8 cellular contexts compared by ENCODE assay signal in the genomic region with DNA sequence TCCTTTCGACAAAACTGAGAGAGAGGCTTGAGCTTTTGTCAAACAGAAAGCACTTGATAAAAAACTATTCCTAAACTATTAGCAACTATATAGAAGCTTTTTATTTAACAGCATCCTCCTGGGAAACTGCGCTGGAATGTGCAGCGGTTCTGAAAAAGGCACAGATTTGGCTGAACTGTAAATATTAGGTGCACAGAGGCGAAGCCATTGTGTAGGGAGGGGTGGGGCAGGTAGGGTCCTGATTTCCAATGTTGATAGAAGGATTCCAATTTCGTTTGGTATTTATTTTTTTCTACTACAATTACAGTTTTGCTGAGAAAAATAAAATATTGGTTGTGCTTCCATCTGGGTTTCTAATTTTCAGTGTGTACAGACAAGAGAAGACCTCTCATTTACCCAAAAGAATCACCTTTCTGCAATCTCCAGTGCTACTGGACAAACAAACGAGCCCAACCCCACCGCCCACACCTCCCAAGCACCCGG. TPM values are rescaled to one million over a fixed set of nuclear protein-coding genes. Genes with fewer than 3 reads are reported as not detected.
DNase-seq lines count a peak whose midpoint lies in the region; ATAC-seq and TF ChIP-seq lines count a peak whose summit lies in the region.

No MANE protein-coding gene starts in this region.

- 51 to 60% (median 59%) methylated on average over 7 to 8 of the region's 8 CpGs for whole genome bisulfite sequencing in spleen, 5 donors

- TF ChIP-seq CTCF in HEK293 (tag by site-specific recombination; IDR thresholded peaks at IDR 0.05) (no peak), spleen (IDR thresholded peaks at IDR 0.05 in 8 of 11, conservative IDR thresholded peaks at IDR 0.05 in 3 of 11) (no peak), GM20000 (IDR thresholded peaks at IDR 0.05; ENCODE audit: extremely low read depth, missing control alignments) (no peak)

- peak overlapping the region; percentile 70 for H3K4me3 Mint-ChIP-seq in activated CD8-positive, alpha-beta T cell treated with anti-CD3 and anti-CD28 coated beads, Interleukin-2, amount 10 ng/mL, durations not matched to agents 7 days and 5 days

- CTCF ChIA-PET in HEK293 (lab: Yijun Ruan, JAX) = interaction anchor here (1.1 to 2.2 kb wide), 3 partner anchors 10 to 86 kb away, joined by 4 to 8 read pairs (median 5); no protein-coding TSS in a partner anchor
- CTCF ChIA-PET in activated CD8-positive, alpha-beta T cell treated with anti-CD3 and anti-CD28 coated beads, Interleukin-2, amount 10 ng/mL, durations not matched to agents 7 days and 5 days (lab: Charles Lee) = interaction anchor here (1.6 kb wide), 1 partner anchor 11 kb away, joined by 3 read pairs; no protein-coding TSS in a partner anchor

- no peak for TF ChIP-seq POLR2A in spleen (IDR thresholded peaks at IDR 0.05)

- H3K27ac Mint-ChIP-seq in activated CD8-positive, alpha-beta T cell treated with anti-CD3 and anti-CD28 coated beads, Interleukin-2, amount 10 ng/mL, durations not matched to agents 7 days and 5 days = no peak overlapping the region

- H3K4me3 ChIP-seq in HEK293 (ENCODE audit: low read depth, low read length) (peak overlapping the region; percentile 77), iPS-11a (ENCODE audit: low read depth, low read length) (peak overlapping the region; percentile 82), spleen (peak overlapping the region in 6 of 8 donors; percentile 45 to 84 (median 62))

- peaks cover 0 to 50% (median 20%) of the 10 kb centered on the region in 7 donors for H3K27me3 ChIP-seq in spleen (replicated peaks in 1 of 7)

- H3K27me3 Mint-ChIP-seq in activated CD8-positive, alpha-beta T cell treated with anti-CD3 and anti-CD28 coated beads, Interleukin-2, amount 10 ng/mL, durations not matched to agents 7 days and 5 days (ENCODE audit: low read depth) = peaks cover 55% of the 10 kb centered on the region

- H3K4me1 ChIP-seq in HEK293 (ENCODE audit: control insufficient read depth, insufficient read depth, low read length) (peaks cover 4% of the 10 kb centered on the region), spleen (peaks cover 0 to 21% (median 13%) of the 10 kb centered on the region in 6 donors)

- H3K36me3 ChIP-seq in HEK293 (ENCODE audit: control insufficient read depth in 2 of 2, insufficient read depth in 1 of 2, low read length in 2 of 2) = no peaks in the 10 kb centered on the region
- no peaks in the 10 kb centered on the region for H3K36me3 ChIP-seq in spleen

- intact Hi-C loops in spleen (cut with DNase I; ENCODE audit: low total_unique reads) = no loop called here

- ATAC-seq in activated CD8-positive, alpha-beta T cell treated with anti-CD3 and anti-CD28 coated beads, Interleukin-2, amount 10 ng/mL, durations not matched to agents 7 days and 5 days = no peak
- ATAC-seq in GM21367 (IDR thresholded peaks at IDR 0.05; ENCODE audit: unreplicated experiment) = no peak
- no peak for ATAC-seq in HG03460 (IDR thresholded peaks at IDR 0.05; ENCODE audit: unreplicated experiment)

- DNase-seq in activated CD8-positive, alpha-beta T cell treated with anti-CD3 and anti-CD28 coated beads, Interleukin-2, amount 10 ng/mL, durations not matched to agents 7 days and 5 days = no peak
- DNase-seq in spleen (no peak), GM20000 (ENCODE audit: low spot score) (no peak), NCI-H82 (lab: John Stamatoyannopoulos, UW) (no peak)

- H3K9me3 ChIP-seq in HEK293 (ENCODE audit: control insufficient read depth, insufficient read depth, low read depth, low read length) = no peaks in the 10 kb centered on the region
- H3K9me3 ChIP-seq in spleen = no peaks in the 10 kb centered on the region

- H3K9me3 Mint-ChIP-seq in activated CD8-positive, alpha-beta T cell treated with anti-CD3 and anti-CD28 coated beads, Interleukin-2, amount 10 ng/mL, durations not matched to agents 7 days and 5 days (ENCODE audit: insufficient read depth) = no peaks in the 10 kb centered on the region

- POLR2A ChIA-PET in HEK293 (lab: Yijun Ruan, JAX) = interaction anchor here (0.6 to 2.2 kb wide), 19 partner anchors 8 to 552 kb away, joined by 3 to 15 read pairs (median 4); a partner anchor contains a TSS
- POLR2A ChIA-PET in activated CD8-positive, alpha-beta T cell treated with anti-CD3 and anti-CD28 coated beads, Interleukin-2, amount 10 ng/mL, durations not matched to agents 7 days and 5 days (lab: Charles Lee) = no interaction called here

- H3K27ac ChIP-seq in HEK293 (ENCODE audit: extremely low read depth, low read depth, low read length) (no peak overlapping the region; the same call in 1 of the 2 replicates), spleen (no peak overlapping the region)

- H3K36me3 Mint-ChIP-seq in activated CD8-positive, alpha-beta T cell treated with anti-CD3 and anti-CD28 coated beads, Interleukin-2, amount 10 ng/mL, durations not matched to agents 7 days and 5 days (ENCODE audit: low read depth) = no peaks in the 10 kb centered on the region

- peaks cover 8% of the 10 kb centered on the region for H3K4me1 Mint-ChIP-seq in activated CD8-positive, alpha-beta T cell treated with anti-CD3 and anti-CD28 coated beads, Interleukin-2, amount 10 ng/mL, durations not matched to agents 7 days and 5 days (ENCODE audit: low read depth)

TF ChIP-seq in HEK293, 187 proteins besides CTCF, POLR2A, EP300 and RAD21:
- TF ChIP-seq, protein P1, sequence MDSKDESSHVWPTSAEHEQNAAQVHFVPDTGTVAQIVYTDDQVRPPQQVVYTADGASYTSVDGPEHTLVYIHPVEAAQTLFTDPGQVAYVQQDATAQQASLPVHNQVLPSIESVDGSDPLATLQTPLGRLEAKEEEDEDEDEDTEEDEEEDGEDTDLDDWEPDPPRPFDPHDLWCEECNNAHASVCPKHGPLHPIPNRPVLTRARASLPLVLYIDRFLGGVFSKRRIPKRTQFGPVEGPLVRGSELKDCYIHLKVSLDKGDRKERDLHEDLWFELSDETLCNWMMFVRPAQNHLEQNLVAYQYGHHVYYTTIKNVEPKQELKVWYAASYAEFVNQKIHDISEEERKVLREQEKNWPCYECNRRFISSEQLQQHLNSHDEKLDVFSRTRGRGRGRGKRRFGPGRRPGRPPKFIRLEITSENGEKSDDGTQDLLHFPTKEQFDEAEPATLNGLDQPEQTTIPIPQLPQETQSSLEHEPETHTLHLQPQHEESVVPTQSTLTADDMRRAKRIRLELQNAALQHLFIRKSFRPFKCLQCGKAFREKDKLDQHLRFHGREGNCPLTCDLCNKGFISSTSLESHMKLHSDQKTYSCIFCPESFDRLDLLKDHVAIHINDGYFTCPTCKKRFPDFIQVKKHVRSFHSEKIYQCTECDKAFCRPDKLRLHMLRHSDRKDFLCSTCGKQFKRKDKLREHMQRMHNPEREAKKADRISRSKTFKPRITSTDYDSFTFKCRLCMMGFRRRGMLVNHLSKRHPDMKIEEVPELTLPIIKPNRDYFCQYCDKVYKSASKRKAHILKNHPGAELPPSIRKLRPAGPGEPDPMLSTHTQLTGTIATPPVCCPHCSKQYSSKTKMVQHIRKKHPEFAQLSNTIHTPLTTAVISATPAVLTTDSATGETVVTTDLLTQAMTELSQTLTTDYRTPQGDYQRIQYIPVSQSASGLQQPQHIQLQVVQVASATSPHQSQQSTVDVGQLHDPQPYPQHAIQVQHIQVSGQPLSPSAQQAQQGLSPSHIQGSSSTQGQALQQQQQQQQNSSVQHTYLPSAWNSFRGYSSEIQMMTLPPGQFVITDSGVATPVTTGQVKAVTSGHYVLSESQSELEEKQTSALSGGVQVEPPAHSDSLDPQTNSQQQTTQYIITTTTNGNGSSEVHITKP (tag by site-specific recombination; IDR thresholded peaks at IDR 0.05) = peak; percentile 77
- TF ChIP-seq ZNF274 (IDR thresholded peaks at IDR 0.05; ENCODE audit: low read length) = no peak
- TF ChIP-seq ZNF274 (tag by site-specific recombination; IDR thresholded peaks at IDR 0.05; ENCODE audit: borderline replicate concordance) = no peak
- TF ChIP-seq, protein P2, sequence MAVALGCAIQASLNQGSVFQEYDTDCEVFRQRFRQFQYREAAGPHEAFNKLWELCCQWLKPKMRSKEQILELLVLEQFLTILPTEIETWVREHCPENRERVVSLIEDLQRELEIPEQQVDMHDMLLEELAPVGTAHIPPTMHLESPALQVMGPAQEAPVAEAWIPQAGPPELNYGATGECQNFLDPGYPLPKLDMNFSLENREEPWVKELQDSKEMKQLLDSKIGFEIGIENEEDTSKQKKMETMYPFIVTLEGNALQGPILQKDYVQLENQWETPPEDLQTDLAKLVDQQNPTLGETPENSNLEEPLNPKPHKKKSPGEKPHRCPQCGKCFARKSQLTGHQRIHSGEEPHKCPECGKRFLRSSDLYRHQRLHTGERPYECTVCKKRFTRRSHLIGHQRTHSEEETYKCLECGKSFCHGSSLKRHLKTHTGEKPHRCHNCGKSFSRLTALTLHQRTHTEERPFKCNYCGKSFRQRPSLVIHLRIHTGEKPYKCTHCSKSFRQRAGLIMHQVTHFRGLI (tag by site-specific recombination; IDR thresholded peaks at IDR 0.05) = peak; percentile 99; the same call in 1 of the 2 replicates

RNA-seq across cellular contexts. Expression of a gene that starts 0.7 kb away (rescaled TPM):
- total RNA-seq in activated CD8-positive, alpha-beta T cell treated with anti-CD3 and anti-CD28 coated beads, Interleukin-2, amount 10 ng/mL, durations not matched to agents 7 days and 5 days = under 1 TPM; 0.13 TPM
- total RNA-seq in spleen = 10 to 100 TPM in 5 of 7 donors, 1 to 10 TPM in 2; 9.4 to 24.6 (median 12.8) TPM
- polyA plus RNA-seq in spleen = 1 to 10 TPM; 1.8 to 3.8 (median 2.2) TPM

Comparison
In these comparisons a context has a peak if more than half of its experiments do, and no peak if none do; other contexts are left out.
1. RNA of a gene that starts 0.7 kb away (total RNA-seq): 9.4 to 24.6 TPM in spleen; 0.13 TPM in activated CD8-positive, alpha-beta T cell treated with anti-CD3 and anti-CD28 coated beads, Interleukin-2, amount 10 ng/mL, durations not matched to agents 7 days and 5 days; every median in the first group is over 4 times any median in the second.
2. Peak in every context shown above with its lines, with median percentiles within 50 percentile points of each other: H3K4me3 ChIP-seq.